ENCODE assay signal across 21 cellular contexts in the genomic region with DNA sequence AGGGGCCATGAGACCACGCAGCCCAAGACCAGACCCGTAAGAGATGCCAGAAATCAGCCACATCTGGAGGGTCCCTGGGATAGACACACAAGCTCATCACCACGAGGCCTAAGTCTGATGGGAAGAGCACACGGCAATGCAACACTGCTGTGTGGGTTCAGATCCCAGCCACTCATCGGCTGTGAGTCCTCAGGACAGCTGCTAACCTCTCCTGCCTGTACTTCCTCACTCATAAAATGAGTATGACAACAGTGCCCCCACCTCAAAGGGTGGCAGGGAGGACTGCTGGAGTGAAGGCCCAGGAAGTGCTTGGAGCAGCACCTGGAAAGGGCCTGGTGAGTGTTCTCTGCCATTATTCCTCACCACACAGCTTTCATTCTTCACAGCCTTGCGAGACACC.
A peak's percentile ranks its signal among the peaks of the same experiment; 100 is the strongest.
DNase-seq lines count a peak whose midpoint lies in the region; ATAC-seq lines count a peak whose summit lies in the region.
"Had no signal": no experiment of that assay in that cellular context is flagged by ENCODE, and none has a peak within 500 bp of the region (broad histone marks: within the 10 kb centered on the region; RNA-seq: fewer than 3 reads in every experiment).

No MANE protein-coding gene starts in this region.

- peak; percentile 11 for DNase-seq in 8988T
- peak; percentile 87 for DNase-seq in DMS153 (lab: John Stamatoyannopoulos, UW)
- DNase-seq in NCI-H2029 treated with DMSO at 0.1 percent for 48 hours (lab: John Stamatoyannopoulos, UW), result peak; percentile 41
- DNase-seq in left colon, result no peak
- no peak for DNase-seq in T-helper 9 cell
- DNase-seq in dedifferentiated amniotic fluid mesenchymal stem cell (ENCODE audit: extremely low spot score), result no peak
- DNase-seq: activated CD4-positive, alpha-beta T cell treated with anti-CD3 and anti-CD28 coated beads, Interleukin-2, amount 50 U/mL, for 4 hours; activated effector memory CD4-positive, alpha-beta T cell treated with Interleukin-2 at 50 U/mL for 16 hours; activated naive CD8-positive, alpha-beta T cell treated with anti-CD3 and anti-CD28 coated beads, Interleukin-2, amount 10 ng/mL, durations not matched to agents 7 days and 5 days; CD4-positive, CD25-positive, alpha-beta regulatory T cell; erythroblast; foreskin fibroblast; GM23248; heart right ventricle; left cardiac atrium; NCI-H1436 treated with DMSO at 0.1 percent for 48 hours; NCI-H2227 treated with DMSO at 0.1 percent for 48 hours; ovary; T-helper 2 cell had no signal

- peak; percentile 56 for ATAC-seq in left colon
- no peak for ATAC-seq in HG03280 (IDR thresholded peaks at IDR 0.05; ENCODE audit: unreplicated experiment)
- ATAC-seq in GM18498 (IDR thresholded peaks at IDR 0.05; ENCODE audit: unreplicated experiment), result no peak

- intact Hi-C loops in left colon (cut with DNase I, micrococcal nuclease), result no loop called here

Comparison
In these comparisons a context has a peak if more than half of its experiments do, and no peak if none do; other contexts are left out.
1. DNase-seq: peak in 8988T (single experiment), DMS153 (single experiment) and NCI-H2029 treated with DMSO at 0.1 percent for 48 hours (single experiment); none in left colon (0 of 2), T-helper 9 cell (single experiment) and dedifferentiated amniotic fluid mesenchymal stem cell (single experiment).